In the genomic region with DNA sequence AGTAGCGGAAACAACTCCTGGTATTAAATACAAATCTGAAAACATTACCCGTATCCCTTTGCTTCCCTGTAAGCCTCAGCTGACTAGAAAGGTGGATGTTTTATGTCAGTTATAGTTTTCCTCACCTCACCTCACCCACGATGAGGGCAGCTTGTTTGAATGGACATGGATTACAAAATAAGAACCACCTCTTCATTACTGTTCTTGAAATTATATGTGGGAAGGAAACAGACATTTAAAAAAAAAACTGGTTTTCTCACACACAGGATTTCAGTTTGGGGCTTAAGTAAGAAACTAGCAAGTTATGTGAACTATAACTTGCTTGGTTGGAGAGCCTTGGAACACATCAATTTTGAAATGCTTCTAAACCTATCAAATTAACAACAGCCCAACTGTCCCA, we compare ENCODE assay signal across 17 cellular contexts.
A peak's percentile ranks its signal among the peaks of the same experiment; 100 is the strongest.
DNase-seq lines count a peak whose midpoint lies in the region; FAIRE-seq and TF ChIP-seq lines count a peak whose summit lies in the region.
"Had no signal": no experiment of that assay in that cellular context is flagged by ENCODE, and none has a peak within 500 bp of the region (broad histone marks: within the 10 kb centered on the region; RNA-seq: fewer than 3 reads in every experiment).

No MANE protein-coding gene starts in this region.

- TF ChIP-seq CTCF in mammary epithelial cell (conservative IDR thresholded peaks at IDR 0.05 in 1 of 2, IDR thresholded peaks at IDR 0.05 in 1 of 2; ENCODE audit: extremely low read depth in 1 of 2, insufficient read depth in 1 of 2, low read depth in 1 of 2, low read length in 2 of 2): no peak
- TF ChIP-seq CTCF in MCF 10A (IDR thresholded peaks at IDR 0.05; ENCODE audit: unreplicated experiment): no peak
- TF ChIP-seq CTCF in astrocyte (IDR thresholded peaks at IDR 0.05; ENCODE audit: insufficient read depth, low read depth, low read length): no peak
- no peak for TF ChIP-seq CTCF in kidney epithelial cell (IDR thresholded peaks at IDR 0.05; ENCODE audit: insufficient read depth, low read length, poor library complexity, severe bottlenecking)
- TF ChIP-seq CTCF in stomach (IDR thresholded peaks at IDR 0.05): no peak

- TF ChIP-seq POLR2A in stomach (IDR thresholded peaks at IDR 0.05): no peak

- peak; percentile 20 for FAIRE-seq in astrocyte (lab: Jason Lieb, UNC)

- POLR2A ChIA-PET in MCF 10A (lab: Yijun Ruan, JAX): interaction anchor here (0.6 to 4.6 kb wide), 9 partner anchors 9 to 338 kb away, joined by 3 to 44 read pairs (median 4); no protein-coding TSS in a partner anchor

- no peaks in the 10 kb centered on the region for H3K36me3 ChIP-seq in mammary epithelial cell (ENCODE audit: insufficient read depth, low read length)
- no peaks in the 10 kb centered on the region for H3K36me3 ChIP-seq in astrocyte (ENCODE audit: insufficient read depth, low read length)
- no peaks in the 10 kb centered on the region for H3K36me3 ChIP-seq in kidney epithelial cell (ENCODE audit: control insufficient read depth, insufficient read depth, low read length)
- H3K36me3 ChIP-seq in stomach: no peaks in the 10 kb centered on the region
- H3K36me3 ChIP-seq: neutrophil had no signal

- no peaks in the 10 kb centered on the region for H3K27me3 ChIP-seq in mammary epithelial cell (ENCODE audit: insufficient read depth, low read length)
- H3K27me3 ChIP-seq in astrocyte (ENCODE audit: insufficient read depth, low read length): no peaks in the 10 kb centered on the region
- H3K27me3 ChIP-seq in kidney epithelial cell (ENCODE audit: control insufficient read depth, insufficient read depth, low read length): no peaks in the 10 kb centered on the region
- no peaks in the 10 kb centered on the region for H3K27me3 ChIP-seq in stomach

- no peak for TF ChIP-seq EP300 in stomach (IDR thresholded peaks at IDR 0.05)

- H3K4me3 Mint-ChIP-seq in MCF 10A (ENCODE audit: unreplicated experiment): no peak overlapping the region
- H3K4me3 Mint-ChIP-seq in astrocyte (ENCODE audit: unreplicated experiment): no peak overlapping the region

- no peak overlapping the region for H3K27ac Mint-ChIP-seq in MCF 10A (ENCODE audit: low read depth, unreplicated experiment)
- H3K27ac Mint-ChIP-seq in astrocyte (ENCODE audit: unreplicated experiment): no peak overlapping the region

- BruUV-seq in mammary epithelial cell (replicated peaks; lab: Mats Ljungman, UMichigan) (no TSS peak), MCF 10A (replicated peaks; lab: Mats Ljungman, UMichigan) (no TSS peak)

- WGBS in mammary epithelial cell (ENCODE audit: low coverage, missing lambda C conversion rate): 100% methylated on average over 2 of the region's 3 CpGs
- 53 to 65% (median 61%) methylated on average over 3 of the region's 3 CpGs for WGBS in stomach, 5 donors

- dilution Hi-C loops in mammary epithelial cell (cut with HindIII; ENCODE audit: low sequenced_read_pairs): no loop called here

- peaks cover 5% of the 10 kb centered on the region for H3K4me1 Mint-ChIP-seq in MCF 10A (ENCODE audit: insufficient read depth, unreplicated experiment)
- peaks cover 2% of the 10 kb centered on the region for H3K4me1 Mint-ChIP-seq in astrocyte (ENCODE audit: low read depth, unreplicated experiment)
- H3K4me1 Mint-ChIP-seq: CD8-positive, alpha-beta memory T cell had no signal

- in situ Hi-C loops in mammary epithelial cell (cut with MboI; ENCODE audit: low sequenced_read_pairs in 2 of 2): no loop called here

- intact Hi-C loops in mammary epithelial cell (cut with micrococcal nuclease): no loop called here
- intact Hi-C loops in MCF 10A (cut with micrococcal nuclease): no loop called here
- intact Hi-C loops in stomach (cut with DNase I; ENCODE audit: low total_unique reads): no loop called here

- H3K27me3 Mint-ChIP-seq in MCF 10A (ENCODE audit: insufficient read depth, unreplicated experiment) (no peaks in the 10 kb centered on the region), astrocyte (ENCODE audit: low read depth, unreplicated experiment) (no peaks in the 10 kb centered on the region)

- H3K9me3 Mint-ChIP-seq in MCF 10A (ENCODE audit: unreplicated experiment) (peaks cover 7% of the 10 kb centered on the region), astrocyte (ENCODE audit: unreplicated experiment) (no peaks in the 10 kb centered on the region)
- H3K9me3 Mint-ChIP-seq: CD8-positive, alpha-beta memory T cell had no signal

- H3K9ac ChIP-seq in mammary epithelial cell (ENCODE audit: insufficient read depth, low read length) (no peak overlapping the region), astrocyte (ENCODE audit: low read length) (peak overlapping the region; percentile 44)

- CTCF ChIA-PET in mammary epithelial cell (lab: Charles Lee; ENCODE audit: low non-redundant PET) (no interaction called here), MCF 10A (lab: Yijun Ruan, JAX) (interaction anchor here (0.6 to 2.2 kb wide), 6 partner anchors 11 to 381 kb away, joined by 3 to 9 read pairs (median 3); no protein-coding TSS in a partner anchor)

- H3K4me2 ChIP-seq in mammary epithelial cell (ENCODE audit: insufficient read depth, low read depth, low read length) (no peak overlapping the region), astrocyte (ENCODE audit: low read length) (peak overlapping the region; percentile 78)

- no peak for DNase-seq in mammary epithelial cell
- DNase-seq in MCF 10A (ENCODE audit: unreplicated experiment): no peak
- no peak for DNase-seq in astrocyte (ENCODE audit: low read depth)
- DNase-seq in kidney epithelial cell (ENCODE audit: low read depth): no peak
- DNase-seq in stomach: no peak
- no peak for DNase-seq in HCEC 1CT
- no peak for DNase-seq in AG08395 (ENCODE audit: low spot score)
- DNase-seq in activated CD8-positive, alpha-beta memory T cell treated with anti-CD3 and anti-CD28 coated beads for 24 hours: no peak
- DNase-seq: ACHN; activated effector memory CD4-positive, alpha-beta T cell treated with Interleukin-2 at 50 U/mL for 16 hours; aorta; CD8-positive, alpha-beta memory T cell; hippocampal formation; NCI-H187; NCI-H510A treated with DMSO at 0.1 percent for 48 hours; stimulated activated CD4-positive, alpha-beta T cell treated with anti-CD3 and anti-CD28 coated beads, Interleukin-15, amount 100 ng/mL, for 24 hours had no signal

- H3K27ac ChIP-seq in mammary epithelial cell (ENCODE audit: insufficient read depth, low read depth, low read length) (no peak overlapping the region), astrocyte (ENCODE audit: low read depth, low read length) (no peak overlapping the region), stomach (peak overlapping the region in 3 of 5 donors; percentile 62 to 76 (median 63))
- H3K27ac ChIP-seq: neutrophil had no signal

- H3K4me3 ChIP-seq in mammary epithelial cell (replicated peaks in 1 of 3; ENCODE audit: insufficient read depth in 1 of 3, low read depth in 2 of 3, low read length in 3 of 3) (no peak overlapping the region), astrocyte (ENCODE audit: insufficient read depth, low read depth, low read length) (no peak overlapping the region), kidney epithelial cell (ENCODE audit: low read depth, low read length) (peak overlapping the region; percentile 17), stomach (no peak overlapping the region)

- H3K4me1 ChIP-seq in mammary epithelial cell (ENCODE audit: insufficient read depth, low read length) (peaks cover 13% of the 10 kb centered on the region), astrocyte (ENCODE audit: insufficient read depth, low read length) (peaks cover 19% of the 10 kb centered on the region), stomach (peaks cover 17 to 36% (median 25%) of the 10 kb centered on the region in 4 donors)

- H3K9me3 ChIP-seq in mammary epithelial cell (replicated peaks; ENCODE audit: insufficient read depth, low read length) (no peaks in the 10 kb centered on the region), astrocyte (ENCODE audit: insufficient read depth, low read depth, low read length) (no peaks in the 10 kb centered on the region), stomach (no peaks in the 10 kb centered on the region)
- H3K9me3 ChIP-seq: neutrophil had no signal

- H3K36me3 Mint-ChIP-seq in MCF 10A (ENCODE audit: insufficient read depth, unreplicated experiment): no peaks in the 10 kb centered on the region
- no peaks in the 10 kb centered on the region for H3K36me3 Mint-ChIP-seq in astrocyte (ENCODE audit: low read depth, unreplicated experiment)

- H4K20me1 ChIP-seq in mammary epithelial cell (ENCODE audit: insufficient read depth, low read length): no peaks in the 10 kb centered on the region
- no peaks in the 10 kb centered on the region for H4K20me1 ChIP-seq in astrocyte (ENCODE audit: insufficient read depth, low read length)

- H2AFZ ChIP-seq in mammary epithelial cell (ENCODE audit: low read depth, low read length) (peak overlapping the region; percentile 11), astrocyte (ENCODE audit: low read depth, low read length) (no peak overlapping the region)

- H3K79me2 ChIP-seq in mammary epithelial cell (ENCODE audit: insufficient read depth, low read length) (no peaks in the 10 kb centered on the region), astrocyte (ENCODE audit: insufficient read depth, low read length) (no peaks in the 10 kb centered on the region)

Comparison
In these comparisons a context has a peak if more than half of its experiments do, and no peak if none do; other contexts are left out.
1. H3K27ac ChIP-seq: peak in stomach (3 of 5); none in mammary epithelial cell (single experiment) and astrocyte (single experiment).